8 cellular contexts compared by ENCODE assay signal in the genomic region with DNA sequence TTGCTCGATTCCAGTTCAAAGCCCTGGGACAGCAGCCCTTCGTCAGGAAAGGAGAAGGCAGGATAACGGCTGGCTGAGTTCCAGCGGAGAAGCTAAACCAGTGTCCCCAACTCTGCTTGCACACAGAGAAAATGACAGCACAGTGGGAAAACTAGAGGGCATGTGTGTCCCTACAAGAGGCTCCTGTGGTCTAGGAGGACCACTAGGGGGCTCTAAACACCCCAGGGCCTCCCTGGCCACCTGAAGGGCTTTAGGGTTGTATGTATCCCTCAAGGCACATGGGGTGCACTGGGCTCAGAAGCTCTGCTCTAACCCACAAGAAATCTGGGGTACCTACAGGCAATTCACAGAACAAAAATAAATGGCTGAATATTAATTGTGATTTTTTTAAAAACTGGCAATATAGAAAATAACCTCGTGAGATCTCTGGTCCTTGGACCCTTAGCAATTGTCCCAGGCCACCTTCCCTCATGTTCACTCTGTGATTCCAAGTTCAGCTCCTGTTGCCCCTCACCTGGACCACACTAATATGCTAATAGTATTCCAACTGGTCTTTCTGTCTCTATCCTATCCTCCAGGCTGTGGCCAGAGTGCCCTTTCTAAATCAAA. TPM values are rescaled to one million over a fixed set of nuclear protein-coding genes. Genes with fewer than 3 reads are reported as not detected.
A peak's percentile ranks its signal among the peaks of the same experiment; 100 is the strongest.
DNase-seq lines count a peak whose midpoint lies in the region; ATAC-seq and TF ChIP-seq lines count a peak whose summit lies in the region.

No MANE protein-coding gene starts in this region.

- peaks cover 89% of the 10 kb centered on the region for H3K36me3 Mint-ChIP-seq in activated CD8-positive, alpha-beta T cell treated with anti-CD3 and anti-CD28 coated beads for 36 hours (ENCODE audit: low read depth)

- H3K27ac Mint-ChIP-seq in activated CD8-positive, alpha-beta T cell treated with anti-CD3 and anti-CD28 coated beads for 36 hours, result peak overlapping the region; percentile 65
- peak overlapping the region; percentile 91 for H3K27ac Mint-ChIP-seq in stimulated activated naive CD8-positive, alpha-beta T cell treated with anti-CD3 and anti-CD28 coated beads, Interleukin-15, amount 100 ng/mL, for 72 hours

- peak; percentile 49 for ATAC-seq in activated CD8-positive, alpha-beta T cell treated with anti-CD3 and anti-CD28 coated beads for 36 hours
- peak; percentile 62 for ATAC-seq in Right ventricle myocardium superior (ENCODE audit: poor library complexity)
- ATAC-seq in stimulated activated naive CD8-positive, alpha-beta T cell treated with anti-CD3 and anti-CD28 coated beads, Interleukin-15, amount 100 ng/mL, for 72 hours, result no peak

- peak; percentile 41 for TF ChIP-seq CTCF in activated CD8-positive, alpha-beta T cell treated with anti-CD3 and anti-CD28 coated beads for 36 hours (IDR thresholded peaks at IDR 0.05)
- no peak for TF ChIP-seq CTCF in GM13976 (IDR thresholded peaks at IDR 0.05; ENCODE audit: borderline replicate concordance, control extremely low read depth, extremely low read depth, insufficient read depth, missing control alignments)

- no peak overlapping the region for H3K4me3 Mint-ChIP-seq in activated CD8-positive, alpha-beta T cell treated with anti-CD3 and anti-CD28 coated beads for 36 hours
- H3K4me3 Mint-ChIP-seq in stimulated activated naive CD8-positive, alpha-beta T cell treated with anti-CD3 and anti-CD28 coated beads, Interleukin-15, amount 100 ng/mL, for 72 hours, result no peak overlapping the region

- no peaks in the 10 kb centered on the region for H3K27me3 Mint-ChIP-seq in activated CD8-positive, alpha-beta T cell treated with anti-CD3 and anti-CD28 coated beads for 36 hours
- no peaks in the 10 kb centered on the region for H3K27me3 Mint-ChIP-seq in stimulated activated naive CD8-positive, alpha-beta T cell treated with anti-CD3 and anti-CD28 coated beads, Interleukin-15, amount 100 ng/mL, for 72 hours

- CTCF ChIA-PET in activated CD8-positive, alpha-beta T cell treated with anti-CD3 and anti-CD28 coated beads for 36 hours (lab: Charles Lee), result interaction anchor here (1.0 to 2.4 kb wide), 5 partner anchors 8 to 55 kb away, joined by 3 to 8 read pairs (median 5); no protein-coding TSS in a partner anchor

- peak; percentile 56 for DNase-seq in 8988T
- DNase-seq in EH (ENCODE audit: low read depth), result peak; percentile 56
- peak; percentile 54 for DNase-seq in KBM-7
- DNase-seq in activated CD8-positive, alpha-beta T cell treated with anti-CD3 and anti-CD28 coated beads for 36 hours, result peak; percentile 42
- no peak for DNase-seq in Right ventricle myocardium superior
- DNase-seq in stimulated activated naive CD8-positive, alpha-beta T cell treated with anti-CD3 and anti-CD28 coated beads, Interleukin-15, amount 100 ng/mL, for 72 hours, result no peak
- DNase-seq in GM13976 (ENCODE audit: low spot score), result no peak
- no peak for DNase-seq in stimulated activated CD4-positive, alpha-beta T cell treated with anti-CD3 and anti-CD28 coated beads, Interleukin-4, amount 100 ng/mL, for 1 hour

- H3K4me1 Mint-ChIP-seq in activated CD8-positive, alpha-beta T cell treated with anti-CD3 and anti-CD28 coated beads for 36 hours (ENCODE audit: low read depth), result peaks cover 58% of the 10 kb centered on the region
- peaks cover 81% of the 10 kb centered on the region for H3K4me1 Mint-ChIP-seq in stimulated activated naive CD8-positive, alpha-beta T cell treated with anti-CD3 and anti-CD28 coated beads, Interleukin-15, amount 100 ng/mL, for 72 hours

- POLR2A ChIA-PET in activated CD8-positive, alpha-beta T cell treated with anti-CD3 and anti-CD28 coated beads for 36 hours (lab: Charles Lee), result interaction anchor here (0.9 to 13.6 kb wide), 8 partner anchors 8 to 154 kb away, joined by 3 to 144 read pairs (median 6); a partner anchor contains a TSS

- in situ Hi-C loops in KBM-7 (cut with MboI; ENCODE audit: low pct_unique_long_range_greater_than_20kb, low sequenced_read_pairs), result no loop called here
- in situ Hi-C loops in GM13976 (cut with MboI; ENCODE audit: low sequenced_read_pairs, unreplicated experiment), result no loop called here

- intact Hi-C loops in activated CD8-positive, alpha-beta T cell treated with anti-CD3 and anti-CD28 coated beads for 36 hours (cut with micrococcal nuclease), result no loop called here
- intact Hi-C loops in Right ventricle myocardium superior (cut with DNase I), result no loop called here

- H3K9me3 Mint-ChIP-seq in activated CD8-positive, alpha-beta T cell treated with anti-CD3 and anti-CD28 coated beads for 36 hours, result peaks cover 12% of the 10 kb centered on the region
- H3K9me3 Mint-ChIP-seq in stimulated activated naive CD8-positive, alpha-beta T cell treated with anti-CD3 and anti-CD28 coated beads, Interleukin-15, amount 100 ng/mL, for 72 hours, result peaks cover 22 to 25% of the 10 kb centered on the region in 2 donors

RNA-seq across cellular contexts. Expression of a gene that starts 17.5 kb away (rescaled TPM):
- total RNA-seq in activated CD8-positive, alpha-beta T cell treated with anti-CD3 and anti-CD28 coated beads for 36 hours, result 100 to 1,000 TPM; 293 to 311 TPM
- 31.5 TPM for total RNA-seq in Right ventricle myocardium superior

Comparison
In these comparisons a context has a peak if more than half of its experiments do, and no peak if none do; other contexts are left out.
1. DNase-seq: peak in 8988T (single experiment), EH (single experiment), KBM-7 (single experiment) and activated CD8-positive, alpha-beta T cell treated with anti-CD3 and anti-CD28 coated beads for 36 hours (single experiment); none in Right ventricle myocardium superior (single experiment), stimulated activated naive CD8-positive, alpha-beta T cell treated with anti-CD3 and anti-CD28 coated beads, Interleukin-15, amount 100 ng/mL, for 72 hours (0 of 2), GM13976 (single experiment) and stimulated activated CD4-positive, alpha-beta T cell treated with anti-CD3 and anti-CD28 coated beads, Interleukin-4, amount 100 ng/mL, for 1 hour (single experiment).